In genomic region chr14:102362545-102363181, GRCh38 we compare ENCODE assay signal across 8 cellular contexts. TPM values are rescaled to one million over a fixed set of nuclear protein-coding genes. Genes with fewer than 3 reads are reported as not detected.
A peak's percentile ranks its signal among the peaks of the same experiment; 100 is the strongest.
DNase-seq lines count a peak whose midpoint lies in the region; ATAC-seq and TF ChIP-seq lines count a peak whose summit lies in the region.

CINP (minus strand) TSS chr14:102362890; CDS start chr14:102362851, 39 bp downstream.
TECPR2 (plus strand) TSS chr14:102362941; CDS start chr14:102376722, 13,781 bp downstream.

- peak within 1 kb of the TSS; percentile 95 to 97 for H3K27ac Mint-ChIP-seq in activated naive CD4-positive, alpha-beta T cell treated with anti-CD3 and anti-CD28 coated beads, Interleukin-2, amount 50 U/mL, for 72 hours

- peak within 1 kb of the TSS; percentile 84 for H3K4me3 ChIP-seq in GM08714 (ENCODE audit: low read length)

- H3K27ac ChIP-seq in temporal lobe (ENCODE audit: low read depth, low read length) = peak within 1 kb of the TSS; percentile 94

- H3K36me3 Mint-ChIP-seq in activated naive CD4-positive, alpha-beta T cell treated with anti-CD3 and anti-CD28 coated beads, Interleukin-2, amount 50 U/mL, for 72 hours = peaks cover 0 to 5% of the 10 kb centered on the region in 2 donors

- peak; percentile 94 for DNase-seq in NCI-H1092 treated with DMSO at 0.1 percent for 48 hours (lab: John Stamatoyannopoulos, UW)
- DNase-seq in activated naive CD4-positive, alpha-beta T cell treated with anti-CD3 and anti-CD28 coated beads, Interleukin-2, amount 50 U/mL, for 72 hours (ENCODE audit: low spot score in 2 of 2) = peak; percentile 92 to 94
- peak; percentile 95 for DNase-seq in glomerular visceral epithelial cell (ENCODE audit: extremely low spot score)
- DNase-seq in omental fat pad (ENCODE audit: low spot score) = peak; percentile 98

- ATAC-seq in HG02610 (IDR thresholded peaks at IDR 0.05; ENCODE audit: unreplicated experiment) (peak; percentile 87), SK-N-SH treated with all-trans-retinoic acid at 6 μM for 48 hours (peak; percentile 98), omental fat pad (ENCODE audit: low FRiP score) (peak; percentile 98)
- peak; percentile 75 to 84 for ATAC-seq in activated naive CD4-positive, alpha-beta T cell treated with anti-CD3 and anti-CD28 coated beads, Interleukin-2, amount 50 U/mL, for 72 hours

- H3K9me3 Mint-ChIP-seq in activated naive CD4-positive, alpha-beta T cell treated with anti-CD3 and anti-CD28 coated beads, Interleukin-2, amount 50 U/mL, for 72 hours = peaks cover 0 to 4% of the 10 kb centered on the region in 2 donors

- no peak for TF ChIP-seq CTCF in omental fat pad (IDR thresholded peaks at IDR 0.05)

TF ChIP-seq in SK-N-SH treated with all-trans-retinoic acid at 6 μM for 48 hours, 23 proteins besides CTCF, POLR2A, EP300 and RAD21:
- no peak for TF ChIP-seq OSR1 (CRISPR knock-in tag; IDR thresholded peaks at IDR 0.05)
- no peak for TF ChIP-seq SNAI2 (CRISPR knock-in tag; IDR thresholded peaks at IDR 0.05)
- TF ChIP-seq ZNF70 (CRISPR knock-in tag; IDR thresholded peaks at IDR 0.05) = no peak
- no peak for TF ChIP-seq TCF4 (CRISPR knock-in tag; IDR thresholded peaks at IDR 0.05; ENCODE audit: borderline replicate concordance)
- TF ChIP-seq ZFP30 (CRISPR knock-in tag; IDR thresholded peaks at IDR 0.05) = no peak
- TF ChIP-seq PPARA (CRISPR knock-in tag; IDR thresholded peaks at IDR 0.05; ENCODE audit: borderline replicate concordance) = no peak
- no peak for TF ChIP-seq ESRRG (CRISPR knock-in tag; IDR thresholded peaks at IDR 0.05)
- TF ChIP-seq ZFP3 (CRISPR knock-in tag; IDR thresholded peaks at IDR 0.05) = no peak
- TF ChIP-seq PATZ1 (CRISPR knock-in tag; IDR thresholded peaks at IDR 0.05; ENCODE audit: borderline replicate concordance) = no peak
- no peak for TF ChIP-seq TSHZ2 (CRISPR knock-in tag; IDR thresholded peaks at IDR 0.05)
- no peak for TF ChIP-seq ZNF565 (CRISPR knock-in tag; conservative IDR thresholded peaks at IDR 0.05; ENCODE audit: low read depth)
- no peak for TF ChIP-seq CSDC2 (CRISPR knock-in tag; IDR thresholded peaks at IDR 0.05)
- no peak for TF ChIP-seq ZC3H10 (CRISPR knock-in tag; IDR thresholded peaks at IDR 0.05)
- no peak for TF ChIP-seq ZNF8 (CRISPR knock-in tag; IDR thresholded peaks at IDR 0.05)
- TF ChIP-seq CREB5 (CRISPR knock-in tag; IDR thresholded peaks at IDR 0.05; ENCODE audit: low read depth) = no peak

RNA-seq across cellular contexts. Expression of gene CINP, which starts in this region (rescaled TPM):
- total RNA-seq in activated naive CD4-positive, alpha-beta T cell treated with anti-CD3 and anti-CD28 coated beads, Interleukin-2, amount 50 U/mL, for 72 hours = 10 to 100 TPM; 42.6 to 42.8 TPM
- 10 to 100 TPM; 20.0 to 39.8 (median 34.7) TPM for total RNA-seq in omental fat pad
- total RNA-seq in temporal lobe = 27.8 TPM

RNA-seq across cellular contexts. Expression of gene TECPR2, which starts in this region (rescaled TPM):
- total RNA-seq in activated naive CD4-positive, alpha-beta T cell treated with anti-CD3 and anti-CD28 coated beads, Interleukin-2, amount 50 U/mL, for 72 hours = 1 to 10 TPM; 1.4 to 8.4 TPM
- total RNA-seq in omental fat pad (10 to 100 TPM; 12.7 to 46.0 (median 17.9) TPM), temporal lobe (18.4 TPM)

Comparison
In these comparisons a context has a peak if more than half of its experiments do, and no peak if none do; other contexts are left out.
1. Peak in every context shown above with its lines: DNase-seq, ATAC-seq, H3K4me3 ChIP-seq and H3K27ac ChIP-seq.